26 cellular contexts compared by ENCODE assay signal in the genomic region with DNA sequence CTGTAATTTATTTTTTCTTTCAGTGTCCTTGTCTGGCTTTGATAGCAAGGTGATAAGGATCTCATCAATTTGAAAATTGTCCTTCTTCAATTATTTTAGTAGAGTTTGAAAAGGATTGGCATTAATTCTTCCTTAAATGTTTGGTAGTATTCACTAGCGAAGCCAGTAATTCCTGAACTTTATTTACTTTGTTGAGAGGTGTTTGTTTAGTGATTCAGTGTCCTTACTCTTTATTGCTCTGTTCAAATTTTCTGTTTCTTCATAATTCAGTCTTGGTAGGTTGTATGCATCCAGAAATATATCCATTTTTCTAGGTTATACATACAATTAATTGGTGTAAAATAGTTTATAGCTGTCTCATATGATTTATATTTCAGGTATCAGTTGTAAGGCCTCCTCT.
"Had no signal": no experiment of that assay in that cellular context is flagged by ENCODE, and none has a peak within 500 bp of the region (broad histone marks: within the 10 kb centered on the region; RNA-seq: fewer than 3 reads in every experiment).

No MANE protein-coding gene starts in this region.

- H3K9me3 ChIP-seq: adrenal gland, gastrocnemius medialis, mucosa of descending colon, thyroid gland had no signal

- H3K4me3 ChIP-seq: adrenal gland, body of pancreas, cardiac muscle cell, gastrocnemius medialis, mucosa of descending colon, right atrium auricular region, smooth muscle cell, stomach, thyroid gland had no signal

- H3K4me1 ChIP-seq: adrenal gland, body of pancreas, gastrocnemius medialis, right atrium auricular region, stomach, thyroid gland had no signal

- H3K4me2 ChIP-seq: smooth muscle cell had no signal

- H3K36me3 ChIP-seq: adrenal gland, cardiac muscle cell, gastrocnemius medialis, right atrium auricular region, stomach, thyroid gland had no signal

- DNase-seq: activated CD4-positive, alpha-beta T cell treated with anti-CD3 and anti-CD28 coated beads for 4 hours; activated CD4-positive, alpha-beta T cell treated with anti-CD3 and anti-CD28 coated beads, Interleukin-2, amount 50 U/mL, for 48 hours; activated CD8-positive, alpha-beta memory T cell treated with anti-CD3 and anti-CD28 coated beads for 24 hours; activated effector memory CD4-positive, alpha-beta T cell treated with Interleukin-2 at 50 U/mL for 16 hours; activated naive CD4-positive, alpha-beta T cell treated with Interleukin-2 at 50 U/mL for 16 hours; activated naive CD8-positive, alpha-beta T cell treated with anti-CD3 and anti-CD28 coated beads for 36 hours; adrenal gland; aorta; body of pancreas; cortex of kidney; effector memory CD8-positive, alpha-beta T cell; erythroblast; gastrocnemius medialis; glutamatergic neuron; islet precursor cell; left ventricle myocardium superior; mucosa of descending colon; stimulated activated CD4-positive, alpha-beta T cell treated with anti-CD3 and anti-CD28 coated beads, Interleukin-15, amount 100 ng/mL, for 24 hours; stimulated activated CD4-positive, alpha-beta T cell treated with anti-CD3 and anti-CD28 coated beads, Interleukin-2, amount 100 ng/mL, for 24 hours; stimulated activated naive B cell treated with anti-CD40 and anti-IgM and Interleukin-4, amounts not matched to agents 10 μg/mL and 1 μg/mL and 100 μg/mL, for 72 hours; stomach; thyroid gland had no signal

- H3K27ac ChIP-seq: adrenal gland, body of pancreas, cardiac muscle cell, gastrocnemius medialis, right atrium auricular region, stomach, thyroid gland had no signal

- H3K27me3 ChIP-seq: adrenal gland, body of pancreas, cardiac muscle cell, gastrocnemius medialis, right atrium auricular region, stomach, thyroid gland had no signal

- ATAC-seq: body of pancreas; effector memory CD8-positive, alpha-beta T cell; gastrocnemius medialis; left ventricle myocardium superior; mucosa of descending colon; natural killer cell treated with Interleukin-12 subunit alpha and Interleukin-12 subunit beta and Interleukin-15 and Interleukin-18, amount 100 ng/mL, for 72 hours; stimulated activated naive B cell treated with anti-CD40 and anti-IgM and Interleukin-4, amounts not matched to agents 10 μg/mL and 1 μg/mL and 100 μg/mL, for 72 hours had no signal
